ENCODE assay signal across 1 cellular context in the genomic region with DNA sequence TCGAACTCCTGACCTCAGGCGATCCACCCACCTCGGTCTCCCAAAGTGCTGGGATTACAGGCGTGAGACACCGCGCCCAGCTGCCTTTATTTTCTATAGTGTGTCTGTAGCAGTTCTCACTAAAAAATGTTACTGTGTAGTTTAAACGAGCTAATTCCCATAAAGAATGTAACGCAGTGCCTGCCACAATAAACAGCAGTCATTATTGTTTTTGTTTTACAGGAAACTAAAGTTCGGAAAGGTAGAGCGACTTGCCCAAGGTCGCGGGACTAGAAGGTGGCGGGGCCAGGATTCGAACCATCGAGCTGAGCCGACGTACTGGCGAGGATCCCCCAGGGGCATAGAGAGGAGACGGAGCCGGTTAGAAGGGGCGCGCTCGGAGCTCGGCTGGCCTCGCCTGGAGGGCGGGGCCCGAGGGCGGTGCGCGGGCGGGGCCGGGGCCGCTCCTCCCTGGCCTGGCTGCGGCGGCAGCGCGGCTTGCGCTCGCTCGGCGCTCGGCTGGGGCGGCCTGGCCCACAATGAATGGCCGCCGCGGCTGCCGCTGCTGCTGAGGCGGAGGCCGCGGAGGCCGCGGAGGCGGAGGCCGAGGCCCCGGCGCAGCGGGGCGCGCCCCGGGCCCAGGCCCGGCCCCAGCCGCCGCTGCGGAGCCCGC.
TF ChIP-seq lines count a peak whose summit lies in the region.

A gene (plus strand): TSS at position 493 of the 652 bp plus-strand sequence. CDS start 16,944 bp downstream, outside the sequence.

TF ChIP-seq in K562, 482 proteins besides CTCF, POLR2A, EP300 and RAD21 (continued from another document and continues in another):
- TF ChIP-seq, protein P1, sequence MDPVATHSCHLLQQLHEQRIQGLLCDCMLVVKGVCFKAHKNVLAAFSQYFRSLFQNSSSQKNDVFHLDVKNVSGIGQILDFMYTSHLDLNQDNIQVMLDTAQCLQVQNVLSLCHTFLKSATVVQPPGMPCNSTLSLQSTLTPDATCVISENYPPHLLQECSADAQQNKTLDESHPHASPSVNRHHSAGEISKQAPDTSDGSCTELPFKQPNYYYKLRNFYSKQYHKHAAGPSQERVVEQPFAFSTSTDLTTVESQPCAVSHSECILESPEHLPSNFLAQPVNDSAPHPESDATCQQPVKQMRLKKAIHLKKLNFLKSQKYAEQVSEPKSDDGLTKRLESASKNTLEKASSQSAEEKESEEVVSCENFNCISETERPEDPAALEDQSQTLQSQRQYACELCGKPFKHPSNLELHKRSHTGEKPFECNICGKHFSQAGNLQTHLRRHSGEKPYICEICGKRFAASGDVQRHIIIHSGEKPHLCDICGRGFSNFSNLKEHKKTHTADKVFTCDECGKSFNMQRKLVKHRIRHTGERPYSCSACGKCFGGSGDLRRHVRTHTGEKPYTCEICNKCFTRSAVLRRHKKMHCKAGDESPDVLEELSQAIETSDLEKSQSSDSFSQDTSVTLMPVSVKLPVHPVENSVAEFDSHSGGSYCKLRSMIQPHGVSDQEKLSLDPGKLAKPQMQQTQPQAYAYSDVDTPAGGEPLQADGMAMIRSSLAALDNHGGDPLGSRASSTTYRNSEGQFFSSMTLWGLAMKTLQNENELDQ (CRISPR knock-in tag; IDR thresholded peaks at IDR 0.05; ENCODE audit: borderline replicate concordance): no peak
- TF ChIP-seq YY1 (IDR thresholded peaks at IDR 0.05; ENCODE audit: borderline replicate concordance in 1 of 3, control insufficient read depth in 1 of 3, extremely low read depth in 1 of 3, insufficient read depth in 3 of 3, insufficient read length in 1 of 3, insufficient replicate concordance in 2 of 3, low read depth in 1 of 3, low read length in 2 of 3): peak; percentile 79 to 95 (median 95)
- TF ChIP-seq BRD9 (IDR thresholded peaks at IDR 0.05; ENCODE audit: low read depth, partially characterized antibody): no peak
- no peak for TF ChIP-seq ATF1 (CRISPR knock-in tag; IDR thresholded peaks at IDR 0.05)
- peak; percentile 44 for TF ChIP-seq ATF1 (tag; IDR thresholded peaks at IDR 0.05)
- TF ChIP-seq NFYB (IDR thresholded peaks at IDR 0.05; ENCODE audit: extremely low read depth, insufficient read length): no peak
- TF ChIP-seq SIN3B (IDR thresholded peaks at IDR 0.05; ENCODE audit: low read depth): peak; percentile 37; the same call in 1 of the 2 replicates
- TF ChIP-seq CBX5 (IDR thresholded peaks at IDR 0.05; ENCODE audit: borderline replicate concordance, low read depth): no peak
- TF ChIP-seq JUNB (CRISPR knock-in tag; conservative IDR thresholded peaks at IDR 0.05): no peak
- peak; percentile 60 to 70; a peak in 2 of 4 replicates for TF ChIP-seq NRF1 (conservative IDR thresholded peaks at IDR 0.05 in 1 of 2, IDR thresholded peaks at IDR 0.05 in 1 of 2)
- peak in 1 of 2 experiments; percentile 33; a peak in 1 of 4 replicates for TF ChIP-seq SIN3A (IDR thresholded peaks at IDR 0.05; ENCODE audit: borderline replicate concordance in 2 of 2, control insufficient read depth in 1 of 2, low read depth in 2 of 2, low read length in 2 of 2)
- peak; percentile 53 for TF ChIP-seq SP2 (IDR thresholded peaks at IDR 0.05; ENCODE audit: extremely low read depth, low read depth, low read length, poor library complexity, severe bottlenecking)
- TF ChIP-seq TCF7 (IDR thresholded peaks at IDR 0.05; ENCODE audit: borderline replicate concordance): 0 out of 2 replicates have a peak, but pooled peaks have one; percentile 64
- 0 out of 2 replicates have a peak, but pooled peaks have one; percentile 48 for TF ChIP-seq MIER1 (IDR thresholded peaks at IDR 0.05; ENCODE audit: low read depth)
- TF ChIP-seq MAZ (CRISPR knock-in tag; conservative IDR thresholded peaks at IDR 0.05 in 1 of 2, IDR thresholded peaks at IDR 0.05 in 1 of 2): peak; percentile 75 to 92
- no peak for TF ChIP-seq TFAM (CRISPR knock-in tag; conservative IDR thresholded peaks at IDR 0.05)
- peak; percentile 47; the same call in 1 of the 2 replicates for TF ChIP-seq CTBP1 (IDR thresholded peaks at IDR 0.05; ENCODE audit: borderline replicate concordance)
- TF ChIP-seq, protein P2, sequence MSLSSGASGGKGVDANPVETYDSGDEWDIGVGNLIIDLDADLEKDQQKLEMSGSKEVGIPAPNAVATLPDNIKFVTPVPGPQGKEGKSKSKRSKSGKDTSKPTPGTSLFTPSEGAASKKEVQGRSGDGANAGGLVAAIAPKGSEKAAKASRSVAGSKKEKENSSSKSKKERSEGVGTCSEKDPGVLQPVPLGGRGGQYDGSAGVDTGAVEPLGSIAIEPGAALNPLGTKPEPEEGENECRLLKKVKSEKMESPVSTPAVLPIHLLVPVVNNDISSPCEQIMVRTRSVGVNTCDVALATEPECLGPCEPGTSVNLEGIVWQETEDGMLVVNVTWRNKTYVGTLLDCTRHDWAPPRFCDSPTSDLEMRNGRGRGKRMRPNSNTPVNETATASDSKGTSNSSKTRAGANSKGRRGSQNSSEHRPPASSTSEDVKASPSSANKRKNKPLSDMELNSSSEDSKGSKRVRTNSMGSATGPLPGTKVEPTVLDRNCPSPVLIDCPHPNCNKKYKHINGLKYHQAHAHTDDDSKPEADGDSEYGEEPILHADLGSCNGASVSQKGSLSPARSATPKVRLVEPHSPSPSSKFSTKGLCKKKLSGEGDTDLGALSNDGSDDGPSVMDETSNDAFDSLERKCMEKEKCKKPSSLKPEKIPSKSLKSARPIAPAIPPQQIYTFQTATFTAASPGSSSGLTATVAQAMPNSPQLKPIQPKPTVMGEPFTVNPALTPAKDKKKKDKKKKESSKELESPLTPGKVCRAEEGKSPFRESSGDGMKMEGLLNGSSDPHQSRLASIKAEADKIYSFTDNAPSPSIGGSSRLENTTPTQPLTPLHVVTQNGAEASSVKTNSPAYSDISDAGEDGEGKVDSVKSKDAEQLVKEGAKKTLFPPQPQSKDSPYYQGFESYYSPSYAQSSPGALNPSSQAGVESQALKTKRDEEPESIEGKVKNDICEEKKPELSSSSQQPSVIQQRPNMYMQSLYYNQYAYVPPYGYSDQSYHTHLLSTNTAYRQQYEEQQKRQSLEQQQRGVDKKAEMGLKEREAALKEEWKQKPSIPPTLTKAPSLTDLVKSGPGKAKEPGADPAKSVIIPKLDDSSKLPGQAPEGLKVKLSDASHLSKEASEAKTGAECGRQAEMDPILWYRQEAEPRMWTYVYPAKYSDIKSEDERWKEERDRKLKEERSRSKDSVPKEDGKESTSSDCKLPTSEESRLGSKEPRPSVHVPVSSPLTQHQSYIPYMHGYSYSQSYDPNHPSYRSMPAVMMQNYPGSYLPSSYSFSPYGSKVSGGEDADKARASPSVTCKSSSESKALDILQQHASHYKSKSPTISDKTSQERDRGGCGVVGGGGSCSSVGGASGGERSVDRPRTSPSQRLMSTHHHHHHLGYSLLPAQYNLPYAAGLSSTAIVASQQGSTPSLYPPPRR (CRISPR knock-in tag; IDR thresholded peaks at IDR 0.05; ENCODE audit: borderline replicate concordance): no peak
- 0 out of 4 replicates have a peak, but pooled peaks have one; percentile 16 to 39 for TF ChIP-seq TBL1XR1 (IDR thresholded peaks at IDR 0.05; ENCODE audit: low read length in 2 of 2)
- TF ChIP-seq TAL1 (IDR thresholded peaks at IDR 0.05): no peak
- no peak for TF ChIP-seq NR2C2 (CRISPR knock-in tag; IDR thresholded peaks at IDR 0.05)
- TF ChIP-seq NR2C2 (tag; IDR thresholded peaks at IDR 0.05): no peak
- TF ChIP-seq, protein P3, sequence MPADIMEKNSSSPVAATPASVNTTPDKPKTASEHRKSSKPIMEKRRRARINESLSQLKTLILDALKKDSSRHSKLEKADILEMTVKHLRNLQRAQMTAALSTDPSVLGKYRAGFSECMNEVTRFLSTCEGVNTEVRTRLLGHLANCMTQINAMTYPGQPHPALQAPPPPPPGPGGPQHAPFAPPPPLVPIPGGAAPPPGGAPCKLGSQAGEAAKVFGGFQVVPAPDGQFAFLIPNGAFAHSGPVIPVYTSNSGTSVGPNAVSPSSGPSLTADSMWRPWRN (IDR thresholded peaks at IDR 0.05; ENCODE audit: low read depth): no peak
- TF ChIP-seq, protein P4, sequence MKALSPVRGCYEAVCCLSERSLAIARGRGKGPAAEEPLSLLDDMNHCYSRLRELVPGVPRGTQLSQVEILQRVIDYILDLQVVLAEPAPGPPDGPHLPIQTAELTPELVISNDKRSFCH (CRISPR knock-in tag; IDR thresholded peaks at IDR 0.05): no peak
- TF ChIP-seq, protein P4 (tag; IDR thresholded peaks at IDR 0.05): peak; percentile 43; the same call in 1 of the 2 replicates
- peak in 1 of 2 experiments; percentile 79; a peak in 2 of 4 replicates for TF ChIP-seq RCOR1 (IDR thresholded peaks at IDR 0.05; ENCODE audit: borderline replicate concordance in 1 of 2, low read depth in 2 of 2, low read length in 2 of 2)
- TF ChIP-seq ZNF778 (CRISPR knock-in tag; IDR thresholded peaks at IDR 0.05): no peak
- TF ChIP-seq, protein P5, sequence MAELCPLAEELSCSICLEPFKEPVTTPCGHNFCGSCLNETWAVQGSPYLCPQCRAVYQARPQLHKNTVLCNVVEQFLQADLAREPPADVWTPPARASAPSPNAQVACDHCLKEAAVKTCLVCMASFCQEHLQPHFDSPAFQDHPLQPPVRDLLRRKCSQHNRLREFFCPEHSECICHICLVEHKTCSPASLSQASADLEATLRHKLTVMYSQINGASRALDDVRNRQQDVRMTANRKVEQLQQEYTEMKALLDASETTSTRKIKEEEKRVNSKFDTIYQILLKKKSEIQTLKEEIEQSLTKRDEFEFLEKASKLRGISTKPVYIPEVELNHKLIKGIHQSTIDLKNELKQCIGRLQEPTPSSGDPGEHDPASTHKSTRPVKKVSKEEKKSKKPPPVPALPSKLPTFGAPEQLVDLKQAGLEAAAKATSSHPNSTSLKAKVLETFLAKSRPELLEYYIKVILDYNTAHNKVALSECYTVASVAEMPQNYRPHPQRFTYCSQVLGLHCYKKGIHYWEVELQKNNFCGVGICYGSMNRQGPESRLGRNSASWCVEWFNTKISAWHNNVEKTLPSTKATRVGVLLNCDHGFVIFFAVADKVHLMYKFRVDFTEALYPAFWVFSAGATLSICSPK (IDR thresholded peaks at IDR 0.05; ENCODE audit: borderline replicate concordance): no peak
- TF ChIP-seq PHTF2 (CRISPR knock-in tag; IDR thresholded peaks at IDR 0.05): no peak
- TF ChIP-seq, protein P6, sequence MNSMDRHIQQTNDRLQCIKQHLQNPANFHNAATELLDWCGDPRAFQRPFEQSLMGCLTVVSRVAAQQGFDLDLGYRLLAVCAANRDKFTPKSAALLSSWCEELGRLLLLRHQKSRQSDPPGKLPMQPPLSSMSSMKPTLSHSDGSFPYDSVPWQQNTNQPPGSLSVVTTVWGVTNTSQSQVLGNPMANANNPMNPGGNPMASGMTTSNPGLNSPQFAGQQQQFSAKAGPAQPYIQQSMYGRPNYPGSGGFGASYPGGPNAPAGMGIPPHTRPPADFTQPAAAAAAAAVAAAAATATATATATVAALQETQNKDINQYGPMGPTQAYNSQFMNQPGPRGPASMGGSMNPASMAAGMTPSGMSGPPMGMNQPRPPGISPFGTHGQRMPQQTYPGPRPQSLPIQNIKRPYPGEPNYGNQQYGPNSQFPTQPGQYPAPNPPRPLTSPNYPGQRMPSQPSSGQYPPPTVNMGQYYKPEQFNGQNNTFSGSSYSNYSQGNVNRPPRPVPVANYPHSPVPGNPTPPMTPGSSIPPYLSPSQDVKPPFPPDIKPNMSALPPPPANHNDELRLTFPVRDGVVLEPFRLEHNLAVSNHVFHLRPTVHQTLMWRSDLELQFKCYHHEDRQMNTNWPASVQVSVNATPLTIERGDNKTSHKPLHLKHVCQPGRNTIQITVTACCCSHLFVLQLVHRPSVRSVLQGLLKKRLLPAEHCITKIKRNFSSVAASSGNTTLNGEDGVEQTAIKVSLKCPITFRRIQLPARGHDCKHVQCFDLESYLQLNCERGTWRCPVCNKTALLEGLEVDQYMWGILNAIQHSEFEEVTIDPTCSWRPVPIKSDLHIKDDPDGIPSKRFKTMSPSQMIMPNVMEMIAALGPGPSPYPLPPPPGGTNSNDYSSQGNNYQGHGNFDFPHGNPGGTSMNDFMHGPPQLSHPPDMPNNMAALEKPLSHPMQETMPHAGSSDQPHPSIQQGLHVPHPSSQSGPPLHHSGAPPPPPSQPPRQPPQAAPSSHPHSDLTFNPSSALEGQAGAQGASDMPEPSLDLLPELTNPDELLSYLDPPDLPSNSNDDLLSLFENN (IDR thresholded peaks at IDR 0.05; ENCODE audit: low read depth in 2 of 2, low read length in 2 of 2): peak in 1 of 2 experiments; percentile 92; a peak in 2 of 4 replicates
- TF ChIP-seq TBP (optimal IDR thresholded peaks at IDR 0.05; ENCODE audit: low read depth, low read length): peak; percentile 68
- TF ChIP-seq ZBTB1 (CRISPR knock-in tag; IDR thresholded peaks at IDR 0.05; ENCODE audit: borderline replicate concordance, low read depth): no peak
- peak; percentile 58; the same call in 1 of the 2 replicates for TF ChIP-seq FOXP1 (CRISPR knock-in tag; IDR thresholded peaks at IDR 0.05)
- TF ChIP-seq, protein P7, sequence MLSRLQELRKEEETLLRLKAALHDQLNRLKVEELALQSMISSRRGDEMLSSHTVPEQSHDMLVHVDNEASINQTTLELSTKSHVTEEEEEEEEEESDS (CRISPR knock-in tag; IDR thresholded peaks at IDR 0.05): no peak
- TF ChIP-seq, protein P8, sequence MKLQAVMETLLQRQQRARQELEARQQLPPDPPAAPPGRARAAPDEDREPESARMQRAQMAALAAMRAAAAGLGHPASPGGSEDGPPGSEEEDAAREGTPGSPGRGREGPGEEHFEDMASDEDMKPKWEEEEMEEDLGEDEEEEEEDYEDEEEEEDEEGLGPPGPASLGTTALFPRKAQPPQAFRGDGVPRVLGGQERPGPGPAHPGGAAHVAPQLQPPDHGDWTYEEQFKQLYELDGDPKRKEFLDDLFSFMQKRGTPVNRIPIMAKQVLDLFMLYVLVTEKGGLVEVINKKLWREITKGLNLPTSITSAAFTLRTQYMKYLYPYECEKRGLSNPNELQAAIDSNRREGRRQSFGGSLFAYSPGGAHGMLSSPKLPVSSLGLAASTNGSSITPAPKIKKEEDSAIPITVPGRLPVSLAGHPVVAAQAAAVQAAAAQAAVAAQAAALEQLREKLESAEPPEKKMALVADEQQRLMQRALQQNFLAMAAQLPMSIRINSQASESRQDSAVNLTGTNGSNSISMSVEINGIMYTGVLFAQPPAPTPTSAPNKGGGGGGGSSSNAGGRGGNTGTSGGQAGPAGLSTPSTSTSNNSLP (IDR thresholded peaks at IDR 0.05; ENCODE audit: borderline replicate concordance, low read depth, low read length): no peak
- TF ChIP-seq, protein P9, sequence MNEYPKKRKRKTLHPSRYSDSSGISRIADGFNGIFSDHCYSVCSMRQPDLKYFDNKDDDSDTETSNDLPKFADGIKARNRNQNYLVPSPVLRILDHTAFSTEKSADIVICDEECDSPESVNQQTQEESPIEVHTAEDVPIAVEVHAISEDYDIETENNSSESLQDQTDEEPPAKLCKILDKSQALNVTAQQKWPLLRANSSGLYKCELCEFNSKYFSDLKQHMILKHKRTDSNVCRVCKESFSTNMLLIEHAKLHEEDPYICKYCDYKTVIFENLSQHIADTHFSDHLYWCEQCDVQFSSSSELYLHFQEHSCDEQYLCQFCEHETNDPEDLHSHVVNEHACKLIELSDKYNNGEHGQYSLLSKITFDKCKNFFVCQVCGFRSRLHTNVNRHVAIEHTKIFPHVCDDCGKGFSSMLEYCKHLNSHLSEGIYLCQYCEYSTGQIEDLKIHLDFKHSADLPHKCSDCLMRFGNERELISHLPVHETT (CRISPR knock-in tag; conservative IDR thresholded peaks at IDR 0.05 in 1 of 2, IDR thresholded peaks at IDR 0.05 in 1 of 2): 0 out of 4 replicates have a peak, but pooled peaks of 1 of the 2 experiments have one; percentile 45
